29 cellular contexts compared by ENCODE assay signal in genomic region chr1:184933944-184934343, GRCh38.
"Had no signal": no experiment of that assay in that cellular context is flagged by ENCODE, and none has a peak within 500 bp of the region (broad histone marks: within the 10 kb centered on the region; RNA-seq: fewer than 3 reads in every experiment).

No MANE protein-coding gene starts in this region.

- H3K27ac Mint-ChIP-seq: dendritic cell treated with granulocyte-macrophage colony-stimulating factor and Interleukin-4, amounts not matched to agents 40 ng/mL and 50 ng/mL, for 4 days; endodermal cell had no signal

- DNase-seq: cortex of kidney; dermis blood vessel endothelial cell; dorsolateral prefrontal cortex; effector CD4-positive, alpha-beta T cell; effector CD8-positive, alpha-beta T cell; effector memory CD4-positive, alpha-beta T cell; effector memory CD8-positive, alpha-beta T cell; endodermal cell; erythroblast; esophagus squamous epithelium; foreskin fibroblast; foreskin keratinocyte; foreskin melanocyte; gastrocnemius medialis; glutamatergic neuron; head of caudate nucleus; heart left ventricle; heart right ventricle; hippocampal formation had no signal

- H3K27ac ChIP-seq: coronary artery, dorsolateral prefrontal cortex, epithelial cell of prostate, esophagus muscularis mucosa, esophagus squamous epithelium, foreskin keratinocyte, gastrocnemius medialis, gastroesophageal sphincter, heart left ventricle, heart right ventricle, hepatocyte had no signal

- H3K4me3 ChIP-seq: coronary artery, dorsolateral prefrontal cortex, esophagus muscularis mucosa, esophagus squamous epithelium, gastrocnemius medialis, gastroesophageal sphincter, heart left ventricle, heart right ventricle, hepatocyte had no signal

- H3K4me2 ChIP-seq: hepatocyte had no signal

- H3K27me3 ChIP-seq: esophagus muscularis mucosa, esophagus squamous epithelium, foreskin keratinocyte, gastrocnemius medialis, gastroesophageal sphincter, heart left ventricle, heart right ventricle, hepatocyte had no signal

- H3K36me3 ChIP-seq: esophagus squamous epithelium, gastrocnemius medialis had no signal

- H3K9me3 ChIP-seq: esophagus muscularis mucosa, esophagus squamous epithelium, gastrocnemius medialis, gastroesophageal sphincter, heart left ventricle, heart right ventricle had no signal

- H3K79me2 ChIP-seq: hepatocyte had no signal

- ATAC-seq: effector memory CD8-positive, alpha-beta T cell; esophagus mucosa; foreskin keratinocyte; gastrocnemius medialis; gastroesophageal sphincter; heart left ventricle; heart right ventricle had no signal

- FAIRE-seq: endometrium, endothelial cell of umbilical vein, frontal cortex had no signal

- H3K27me3 Mint-ChIP-seq: dendritic cell treated with granulocyte-macrophage colony-stimulating factor and Interleukin-4, amounts not matched to agents 40 ng/mL and 50 ng/mL, for 4 days; effector memory CD8-positive, alpha-beta T cell had no signal

- H3K9me3 Mint-ChIP-seq: dendritic cell treated with granulocyte-macrophage colony-stimulating factor and Interleukin-4, amounts not matched to agents 40 ng/mL and 50 ng/mL, for 4 days had no signal

- H3K4me1 ChIP-seq: foreskin keratinocyte had no signal

- H2AFZ ChIP-seq: hepatocyte had no signal

- H3K4me3 Mint-ChIP-seq: dendritic cell treated with granulocyte-macrophage colony-stimulating factor and Interleukin-4, amounts not matched to agents 40 ng/mL and 50 ng/mL, for 4 days; effector memory CD8-positive, alpha-beta T cell; endodermal cell had no signal
